ENCODE assay signal across 9 cellular contexts in genomic region chrX:72169008-72169728, GRCh38. TPM values are rescaled to one million over a fixed set of nuclear protein-coding genes. Genes with fewer than 3 reads are reported as not detected.
DNase-seq lines count a peak whose midpoint lies in the region; ATAC-seq, FAIRE-seq and TF ChIP-seq lines count a peak whose summit lies in the region.
"Had no signal": no experiment of that assay in that cellular context is flagged by ENCODE, and none has a peak within 500 bp of the region (broad histone marks: within the 10 kb centered on the region; RNA-seq: fewer than 3 reads in every experiment).

No MANE protein-coding gene starts in this region.

- H3K4me2 ChIP-seq in smooth muscle cell, result no peak overlapping the region

- H3K79me2 ChIP-seq in ACC112 (ENCODE audit: control insufficient read depth, insufficient read depth, low read length, unreplicated experiment), result no peaks in the 10 kb centered on the region
- no peaks in the 10 kb centered on the region for H3K79me2 ChIP-seq in smooth muscle cell (ENCODE audit: low read depth)

- no peaks in the 10 kb centered on the region for H3K9me3 Mint-ChIP-seq in activated T-helper 2 cell treated with anti-CD3 and anti-CD28 coated beads, Interferon-gamma antibody, Interleukin-2, Interleukin-4, amounts not matched to agents 10 μg/mL and 5 μg/mL and 100 μg/mL, durations not matched to agents 14 hours and 24 hours and 36 hours

- H3K27ac Mint-ChIP-seq in activated T-helper 2 cell treated with anti-CD3 and anti-CD28 coated beads, Interferon-gamma antibody, Interleukin-2, Interleukin-4, amounts not matched to agents 10 μg/mL and 5 μg/mL and 100 μg/mL, durations not matched to agents 14 hours and 24 hours and 36 hours, result peak overlapping the region; percentile 52

- H3K27ac ChIP-seq in ACC112 (ENCODE audit: low read depth, low read length) (no peak overlapping the region), kidney (ENCODE audit: low read depth in 2 of 2, low read length in 2 of 2) (no peak overlapping the region), smooth muscle cell (ENCODE audit: low read depth) (no peak overlapping the region), sigmoid colon (no peak overlapping the region)

- WGBS in smooth muscle cell (ENCODE audit: low lambda C conversion rate), result 78% methylated on average over 6 of the region's 6 CpGs
- WGBS in sigmoid colon, 2 donors, result 49 to 63% methylated on average over 6 of the region's 6 CpGs

- no peak overlapping the region for H3K9ac ChIP-seq in kidney (ENCODE audit: low read length in 2 of 2)
- H3K9ac ChIP-seq in smooth muscle cell (ENCODE audit: low read depth), result no peak overlapping the region

- no peak for TF ChIP-seq EP300 in sigmoid colon (IDR thresholded peaks at IDR 0.05)

- intact Hi-C loops in activated T-helper 2 cell treated with anti-CD3 and anti-CD28 coated beads, Interferon-gamma antibody, Interleukin-2, Interleukin-4, amounts not matched to agents 10 μg/mL and 5 μg/mL and 100 μg/mL, durations not matched to agents 14 hours and 24 hours and 36 hours (cut with micrococcal nuclease), result no loop called here
- intact Hi-C loops in kidney (cut with DNase I), result no loop called here
- intact Hi-C loops in sigmoid colon (cut with DNase I), result no loop called here

- no peak for TF ChIP-seq POLR2A in sigmoid colon (IDR thresholded peaks at IDR 0.05)

- H3K27me3 ChIP-seq in ACC112 (ENCODE audit: insufficient read depth, low read length) (no peaks in the 10 kb centered on the region), smooth muscle cell (ENCODE audit: low read depth) (no peaks in the 10 kb centered on the region), sigmoid colon (peaks cover 0 to 5% (median 0%) of the 10 kb centered on the region in 3 donors)

- peaks cover 6% of the 10 kb centered on the region for H3K4me1 Mint-ChIP-seq in activated T-helper 2 cell treated with anti-CD3 and anti-CD28 coated beads, Interferon-gamma antibody, Interleukin-2, Interleukin-4, amounts not matched to agents 10 μg/mL and 5 μg/mL and 100 μg/mL, durations not matched to agents 14 hours and 24 hours and 36 hours (ENCODE audit: low read depth)

- H3K4me1 ChIP-seq in ACC112 (ENCODE audit: control insufficient read depth, insufficient read depth, low read length, unreplicated experiment), result no peaks in the 10 kb centered on the region
- H3K4me1 ChIP-seq in kidney (ENCODE audit: control insufficient read depth in 1 of 2, insufficient read depth in 1 of 2, low read depth in 1 of 2, low read length in 2 of 2), result no peaks in the 10 kb centered on the region
- no peaks in the 10 kb centered on the region for H3K4me1 ChIP-seq in smooth muscle cell (ENCODE audit: low read depth)
- H3K4me1 ChIP-seq in sigmoid colon, result no peaks in the 10 kb centered on the region

- H2AFZ ChIP-seq in ACC112 (ENCODE audit: low read length, unreplicated experiment), result peak overlapping the region; percentile 25
- no peak overlapping the region for H2AFZ ChIP-seq in smooth muscle cell (ENCODE audit: low read depth)

- no peaks in the 10 kb centered on the region for H4K20me1 ChIP-seq in smooth muscle cell (ENCODE audit: low read depth)

- H3K4me3 Mint-ChIP-seq in activated T-helper 2 cell treated with anti-CD3 and anti-CD28 coated beads, Interferon-gamma antibody, Interleukin-2, Interleukin-4, amounts not matched to agents 10 μg/mL and 5 μg/mL and 100 μg/mL, durations not matched to agents 14 hours and 24 hours and 36 hours (ENCODE audit: low read depth), result peak overlapping the region; percentile 61

- H3K4me3 ChIP-seq in ACC112 (ENCODE audit: low read depth, low read length) (no peak overlapping the region), kidney (ENCODE audit: low read length in 2 of 2) (no peak overlapping the region), smooth muscle cell (no peak overlapping the region), sigmoid colon (no peak overlapping the region)

- H3K36me3 ChIP-seq in ACC112 (ENCODE audit: insufficient read depth, low read length) (no peaks in the 10 kb centered on the region), kidney (ENCODE audit: control insufficient read depth in 1 of 2, insufficient read depth in 2 of 2, low read length in 2 of 2) (no peaks in the 10 kb centered on the region), smooth muscle cell (ENCODE audit: low read depth) (no peaks in the 10 kb centered on the region), sigmoid colon (no peaks in the 10 kb centered on the region)

- peak; percentile 76 for FAIRE-seq in kidney (lab: Jason Lieb, UNC)

- peak; percentile 13 for DNase-seq in NCI-H460 (ENCODE audit: extremely low read depth, low read depth)
- DNase-seq in activated T-helper 2 cell treated with anti-CD3 and anti-CD28 coated beads, Interferon-gamma antibody, Interleukin-2, Interleukin-4, amounts not matched to agents 10 μg/mL and 5 μg/mL and 100 μg/mL, durations not matched to agents 14 hours and 24 hours and 36 hours (ENCODE audit: low spot score), result peak; percentile 13
- no peak for DNase-seq in kidney
- DNase-seq in smooth muscle cell (lab: John Stamatoyannopoulos, UW; ENCODE audit: unreplicated experiment), result no peak
- DNase-seq in sigmoid colon, result no peak
- DNase-seq: NCI-H524 had no signal

- ATAC-seq in HG03108 (IDR thresholded peaks at IDR 0.05; ENCODE audit: unreplicated experiment) (no peak), HG02588 (IDR thresholded peaks at IDR 0.05; ENCODE audit: unreplicated experiment) (no peak)

- H3K9me3 ChIP-seq in kidney (ENCODE audit: control insufficient read depth in 1 of 2, low read length in 2 of 2) (no peaks in the 10 kb centered on the region), smooth muscle cell (replicated peaks; ENCODE audit: low read depth) (no peaks in the 10 kb centered on the region), sigmoid colon (no peaks in the 10 kb centered on the region)

- TF ChIP-seq CTCF in kidney (IDR thresholded peaks at IDR 0.05; ENCODE audit: borderline replicate concordance, extremely low read depth, insufficient read depth), result no peak
- TF ChIP-seq CTCF in smooth muscle cell (IDR thresholded peaks at IDR 0.05; ENCODE audit: borderline replicate concordance, insufficient read depth, poor library complexity, severe bottlenecking), result no peak
- no peak for TF ChIP-seq CTCF in sigmoid colon (IDR thresholded peaks at IDR 0.05)

- no peaks in the 10 kb centered on the region for H3K27me3 Mint-ChIP-seq in activated T-helper 2 cell treated with anti-CD3 and anti-CD28 coated beads, Interferon-gamma antibody, Interleukin-2, Interleukin-4, amounts not matched to agents 10 μg/mL and 5 μg/mL and 100 μg/mL, durations not matched to agents 14 hours and 24 hours and 36 hours (ENCODE audit: low read depth)

- no peaks in the 10 kb centered on the region for H3F3A ChIP-seq in smooth muscle cell (ENCODE audit: low read depth)

- no peaks in the 10 kb centered on the region for H3K36me3 Mint-ChIP-seq in activated T-helper 2 cell treated with anti-CD3 and anti-CD28 coated beads, Interferon-gamma antibody, Interleukin-2, Interleukin-4, amounts not matched to agents 10 μg/mL and 5 μg/mL and 100 μg/mL, durations not matched to agents 14 hours and 24 hours and 36 hours (ENCODE audit: low read depth)

RNA-seq across cellular contexts. Expression of gene PIN4, which starts 12.4 kb away (rescaled TPM):
- total RNA-seq in NCI-H460 (2014; rRNA removed; shearing (Covaris generic)), result 45.1 and 50.8 TPM in 2 replicates
- 4.1 and 11.5 TPM in 2 replicates for polyA plus RNA-seq in NCI-H460 (2014; cell fraction: nucleus; rRNA removed)
- total RNA-seq in activated T-helper 2 cell treated with anti-CD3 and anti-CD28 coated beads, Interferon-gamma antibody, Interleukin-2, Interleukin-4, amounts not matched to agents 10 μg/mL and 5 μg/mL and 100 μg/mL, durations not matched to agents 14 hours and 24 hours and 36 hours, result 13.5 and 16.8 TPM in 2 replicates
- total RNA-seq in kidney (11.0 TPM), smooth muscle cell (15.9 and 18.9 TPM in 2 replicates), sigmoid colon (10 to 100 TPM in 1 of 4 donors, 1 to 10 TPM in 3; 6.9 to 15.3 (median 8.3) TPM)
- polyA plus RNA-seq in kidney (ENCODE audit: insufficient read depth, low read depth, low replicate concordance) (50.9 TPM), smooth muscle cell (51.7 and 65.2 TPM in 2 replicates), sigmoid colon (10 to 100 TPM; 15.0 to 26.8 (median 20.9) TPM)

RNA-seq across cellular contexts. Expression of gene RTL5, which starts 37.5 kb away (rescaled TPM):
- 0.37 and 0.46 TPM in 2 replicates for total RNA-seq in NCI-H460 (2014; rRNA removed; shearing (Covaris generic))
- polyA plus RNA-seq in NCI-H460 (2014; cell fraction: nucleus; rRNA removed), result 0.38 and 1.0 TPM in 2 replicates
- total RNA-seq in activated T-helper 2 cell treated with anti-CD3 and anti-CD28 coated beads, Interferon-gamma antibody, Interleukin-2, Interleukin-4, amounts not matched to agents 10 μg/mL and 5 μg/mL and 100 μg/mL, durations not matched to agents 14 hours and 24 hours and 36 hours, result 0.23 and 0.25 TPM in 2 replicates
- total RNA-seq in kidney (6.9 TPM), smooth muscle cell (2.7 and 3.6 TPM in 2 replicates), sigmoid colon (1 to 10 TPM; 2.7 to 7.5 (median 4.8) TPM)
- polyA plus RNA-seq in kidney (ENCODE audit: insufficient read depth, low read depth, low replicate concordance) (5.7 TPM), smooth muscle cell (3.1 and 4.0 TPM in 2 replicates), sigmoid colon (1 to 10 TPM in 2 of 3 donors, under 1 TPM in 1; 0.46 to 1.8 (median 1.6) TPM)

Comparison
In these comparisons a context has a peak if more than half of its experiments do, and no peak if none do; other contexts are left out.
1. DNase-seq: peak in NCI-H460 (single experiment) and activated T-helper 2 cell treated with anti-CD3 and anti-CD28 coated beads, Interferon-gamma antibody, Interleukin-2, Interleukin-4, amounts not matched to agents 10 μg/mL and 5 μg/mL and 100 μg/mL, durations not matched to agents 14 hours and 24 hours and 36 hours (single experiment); none in kidney (single experiment), smooth muscle cell (single experiment) and sigmoid colon (single experiment).